Comparison of ENCODE assay signal across 8 cellular contexts in genomic region chr14:92783813-92784431, GRCh38. TPM values are rescaled to one million over a fixed set of nuclear protein-coding genes. Genes with fewer than 3 reads are reported as not detected.
DNase-seq lines count a peak whose midpoint lies in the region; ATAC-seq, FAIRE-seq and TF ChIP-seq lines count a peak whose summit lies in the region.

No MANE protein-coding gene starts in this region.

- TF ChIP-seq CTCF in endothelial cell of umbilical vein (IDR thresholded peaks at IDR 0.05; ENCODE audit: extremely low read depth in 1 of 2, insufficient read depth in 1 of 2, low read depth in 1 of 2, low read length in 2 of 2): peak; percentile 26 to 32

- no peak overlapping the region for H3K4me2 ChIP-seq in endothelial cell of umbilical vein (ENCODE audit: insufficient read depth, low read length)

- no peaks in the 10 kb centered on the region for H3K9me1 ChIP-seq in endothelial cell of umbilical vein (replicated peaks; ENCODE audit: control insufficient read depth, extremely low read depth, insufficient read depth, low read length)

- no peaks in the 10 kb centered on the region for H3K79me2 ChIP-seq in endothelial cell of umbilical vein (ENCODE audit: control insufficient read depth, insufficient read depth, low read length)

- dilution Hi-C loops in endothelial cell of umbilical vein (cut with MboI; ENCODE audit: extremely low pct_ligation_motif_present, low sequenced_read_pairs): no loop called here

- H3K4me3 ChIP-seq in endothelial cell of umbilical vein (replicated peaks in 1 of 3; ENCODE audit: insufficient read depth in 1 of 3, low read depth in 1 of 3, low read length in 3 of 3): no peak overlapping the region

- H3K4me1 ChIP-seq in endothelial cell of umbilical vein (ENCODE audit: control insufficient read depth, extremely low read depth, insufficient read depth, low read length): no peaks in the 10 kb centered on the region

- CTCF ChIA-PET in endothelial cell of umbilical vein (lab: Charles Lee): interaction anchor here (0.6 to 8.0 kb wide), 19 partner anchors 9 to 649 kb away, joined by 3 to 118 read pairs (median 5); partner anchors contain the start of gene LGMN

- FAIRE-seq in endothelial cell of umbilical vein (lab: Jason Lieb, UNC): peak; percentile 65

- intact Hi-C loops in endothelial cell of umbilical vein (cut with micrococcal nuclease): loop anchor here (1.0 kb wide), 2 partner anchors 70 to 97 kb away; no protein-coding TSS in a partner anchor

- no peaks in the 10 kb centered on the region for H3K36me3 ChIP-seq in endothelial cell of umbilical vein (ENCODE audit: control insufficient read depth in 2 of 2, extremely low read depth in 1 of 2, insufficient read depth in 2 of 2, low read length in 2 of 2)

- H3K27me3 ChIP-seq in endothelial cell of umbilical vein (ENCODE audit: control insufficient read depth in 2 of 2, insufficient read depth in 2 of 2, low read length in 2 of 2): no peaks in the 10 kb centered on the region

- POLR2A ChIA-PET in endothelial cell of umbilical vein (lab: Charles Lee): no interaction called here

- no peaks in the 10 kb centered on the region for H4K20me1 ChIP-seq in endothelial cell of umbilical vein (replicated peaks; ENCODE audit: control insufficient read depth, extremely low read depth, insufficient read depth, low read length)

- DNase-seq in DMS153 treated with DMSO at 0.1 percent for 48 hours (lab: John Stamatoyannopoulos, UW; ENCODE audit: unreplicated experiment) (peak; percentile 67), NCI-H1436 (lab: John Stamatoyannopoulos, UW) (peak; percentile 72), SKM-1 treated with dmso at 0.1 percent for 144 hours (lab: John Stamatoyannopoulos, UW; ENCODE audit: unreplicated experiment) (peak; percentile 41), endothelial cell of umbilical vein (ENCODE audit: low read depth, low spot score) (peak; percentile 81), myocyte (ENCODE audit: low read depth) (peak; percentile 62), T1000 (lab: John Stamatoyannopoulos, UW) (no peak), C1 segment of cervical spinal cord (lab: John Stamatoyannopoulos, UW) (no peak)

- ATAC-seq in GM21619 (IDR thresholded peaks at IDR 0.05; ENCODE audit: unreplicated experiment): peak; percentile 49

- H3K9ac ChIP-seq in endothelial cell of umbilical vein (replicated peaks; ENCODE audit: extremely low read depth, insufficient read depth, low read length): no peak overlapping the region

- H2AFZ ChIP-seq in endothelial cell of umbilical vein (ENCODE audit: low read depth, low read length): no peak overlapping the region

- no peaks in the 10 kb centered on the region for H3K9me3 ChIP-seq in endothelial cell of umbilical vein (replicated peaks; ENCODE audit: control insufficient read depth, insufficient read depth, low read length)

- no peak for TF ChIP-seq POLR2A in endothelial cell of umbilical vein (IDR thresholded peaks at IDR 0.05; ENCODE audit: low read depth, low read length)

- no peak overlapping the region for H3K27ac ChIP-seq in endothelial cell of umbilical vein (ENCODE audit: insufficient read depth, low read depth, low read length)

- no TSS peak for BruUV-seq in endothelial cell of umbilical vein (replicated peaks; lab: Mats Ljungman, UMichigan)

TF ChIP-seq in endothelial cell of umbilical vein, 7 proteins besides CTCF, POLR2A, EP300 and RAD21:
- TF ChIP-seq MYC (IDR thresholded peaks at IDR 0.05; ENCODE audit: low read depth, low read length) (no peak), GATA2 (IDR thresholded peaks at IDR 0.05; ENCODE audit: insufficient read depth, insufficient read length, low read depth, low read length) (no peak), POLR2AphosphoS5 (IDR thresholded peaks at IDR 0.05; ENCODE audit: insufficient read depth, low read depth, low read length) (no peak), JUN (IDR thresholded peaks at IDR 0.05; ENCODE audit: borderline replicate concordance, insufficient read depth, insufficient read length, low read depth) (no peak), FOS (IDR thresholded peaks at IDR 0.05; ENCODE audit: borderline replicate concordance, insufficient read depth, low read length) (no peak), EZH2 (IDR thresholded peaks at IDR 0.05; ENCODE audit: borderline replicate concordance, low read depth, low read length, severe bottlenecking) (no peak)
- TF ChIP-seq, protein P1, sequence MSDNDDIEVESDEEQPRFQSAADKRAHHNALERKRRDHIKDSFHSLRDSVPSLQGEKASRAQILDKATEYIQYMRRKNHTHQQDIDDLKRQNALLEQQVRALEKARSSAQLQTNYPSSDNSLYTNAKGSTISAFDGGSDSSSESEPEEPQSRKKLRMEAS (IDR thresholded peaks at IDR 0.05; ENCODE audit: insufficient read depth, insufficient read length): no peak

RNA-seq across cellular contexts. Expression of gene GOLGA5, which starts 10.2 kb away (rescaled TPM):
- total RNA-seq in endothelial cell of umbilical vein (28.9 and 29.3 TPM in 2 replicates), myocyte (44.9 and 52.6 TPM in 2 replicates)
- polyA plus RNA-seq in endothelial cell of umbilical vein: 13.7 and 16.3 TPM in 2 replicates
- 23.5 and 28.1 TPM in 2 replicates for polyA plus RNA-seq in endothelial cell of umbilical vein (2011; cell fraction: cytosol; rRNA removed)
- polyA plus RNA-seq in endothelial cell of umbilical vein (2011; cell fraction: nucleus; rRNA removed): 16.8 and 18.5 TPM in 2 replicates
- polyA plus RNA-seq in endothelial cell of umbilical vein (2012): 24.6 and 30.1 TPM in 2 replicates
- polyA minus RNA-seq in endothelial cell of umbilical vein: 11.1 and 12.7 TPM in 2 replicates
- polyA minus RNA-seq in endothelial cell of umbilical vein (2011; cell fraction: cytosol; rRNA and poly(A)+ RNA removed): 8.3 TPM
- 15.1 and 17.4 TPM in 2 replicates for polyA minus RNA-seq in endothelial cell of umbilical vein (2011; cell fraction: nucleus; rRNA and poly(A)+ RNA removed)
- polyA plus RNA-seq in myocyte (2012): 23.0 TPM

RNA-seq across cellular contexts. Expression of gene LGMN, which starts 35.5 kb away (rescaled TPM):
- total RNA-seq in endothelial cell of umbilical vein: 56.7 and 62.6 TPM in 2 replicates
- 85.8 and 99.2 TPM in 2 replicates for polyA plus RNA-seq in endothelial cell of umbilical vein
- 122 and 126 TPM in 2 replicates for polyA plus RNA-seq in endothelial cell of umbilical vein (2011; cell fraction: cytosol; rRNA removed)
- polyA plus RNA-seq in endothelial cell of umbilical vein (2011; cell fraction: nucleus; rRNA removed): 73.2 and 83.3 TPM in 2 replicates
- 70.4 and 81.1 TPM in 2 replicates for polyA plus RNA-seq in endothelial cell of umbilical vein (2012)
- 52.1 and 66.6 TPM in 2 replicates for polyA minus RNA-seq in endothelial cell of umbilical vein
- polyA minus RNA-seq in endothelial cell of umbilical vein (2011; cell fraction: cytosol; rRNA and poly(A)+ RNA removed): 16.8 TPM
- 20.4 and 28.7 TPM in 2 replicates for polyA minus RNA-seq in endothelial cell of umbilical vein (2011; cell fraction: nucleus; rRNA and poly(A)+ RNA removed)
- 29.6 and 31.6 TPM in 2 replicates for total RNA-seq in myocyte
- 25.8 TPM for polyA plus RNA-seq in myocyte (2012)

Comparison
In these comparisons a context has a peak if more than half of its experiments do, and no peak if none do; other contexts are left out.
1. DNase-seq: peak in DMS153 treated with DMSO at 0.1 percent for 48 hours (single experiment), NCI-H1436 (single experiment), SKM-1 treated with dmso at 0.1 percent for 144 hours (single experiment), endothelial cell of umbilical vein (single experiment) and myocyte (single experiment); none in T1000 (single experiment) and C1 segment of cervical spinal cord (0 of 14).